Comparison of ENCODE assay signal across 8 cellular contexts in the genomic region with DNA sequence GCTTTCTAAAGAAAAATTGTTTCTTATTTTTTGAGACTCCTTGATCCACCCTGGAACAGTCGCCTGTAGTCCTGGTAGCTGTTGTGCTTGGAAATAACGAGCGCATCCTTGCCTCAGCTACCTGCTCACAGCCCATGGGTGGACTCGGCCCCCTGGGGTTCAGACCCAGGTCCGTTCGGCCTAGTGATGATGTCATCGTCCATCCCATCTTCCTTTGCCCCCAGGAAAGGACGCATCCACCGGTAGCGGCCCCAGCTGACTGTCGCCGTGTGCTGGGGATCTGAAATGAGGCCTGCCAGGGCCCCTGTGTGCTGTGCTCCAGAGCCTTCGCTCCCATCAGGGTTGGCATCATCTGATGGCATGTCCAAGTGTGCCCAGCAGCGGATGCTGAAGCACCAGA. TPM values are rescaled to one million over a fixed set of nuclear protein-coding genes. Genes with fewer than 3 reads are reported as not detected.
"Had no signal": no experiment of that assay in that cellular context is flagged by ENCODE, and none has a peak within 500 bp of the region (broad histone marks: within the 10 kb centered on the region; RNA-seq: fewer than 3 reads in every experiment).

No MANE protein-coding gene starts in this region.

- DNase-seq: H9, HCEC 1CT, HFFc6, IMR-90, KBM-7 had no signal

- H3K4me3 ChIP-seq: GM23338 had no signal

- H3K27ac ChIP-seq: HL-60 had no signal

- ATAC-seq: GM23338 had no signal

RNA-seq across cellular contexts. Expression of a gene that starts 12.0 kb away (rescaled TPM):
- total RNA-seq: GM23338, H1, H9, HFFc6, IMR-90 had no signal
